ENCODE assay signal across 15 cellular contexts in genomic region chr5:119049824-119050449, GRCh38. TPM values are rescaled to one million over a fixed set of nuclear protein-coding genes. Genes with fewer than 3 reads are reported as not detected.
DNase-seq lines count a peak whose midpoint lies in the region; ATAC-seq and TF ChIP-seq lines count a peak whose summit lies in the region.
"Had no signal": no experiment of that assay in that cellular context is flagged by ENCODE, and none has a peak within 500 bp of the region (broad histone marks: within the 10 kb centered on the region; RNA-seq: fewer than 3 reads in every experiment).

No MANE protein-coding gene starts in this region.

- CTCF ChIA-PET in A673 (lab: Charles Lee) = no interaction called here

- peak overlapping the region; percentile 93 for H2AFZ ChIP-seq in GM23248

- no peaks in the 10 kb centered on the region for H3K27me3 Mint-ChIP-seq in stimulated activated naive B cell treated with anti-CD40 and anti-IgM and Interleukin-4, amounts not matched to agents 10 μg/mL and 1 μg/mL and 100 μg/mL, for 72 hours

- in situ Hi-C loops in GM23248 (cut with MboI) = no loop called here
- in situ Hi-C loops in SK-MEL-5 (cut with HindIII; ENCODE audit: low pct_unique_long_range_greater_than_20kb, low sequenced_read_pairs) = no loop called here

- H3K36me3 ChIP-seq in GM23248 (ENCODE audit: low read depth) (no peaks in the 10 kb centered on the region), A673 (ENCODE audit: insufficient read depth, low read length, poor library complexity, severe bottlenecking) (no peaks in the 10 kb centered on the region), lower lobe of right lung (no peaks in the 10 kb centered on the region)
- H3K36me3 ChIP-seq: prostate gland, uterus had no signal

- ATAC-seq in sciatic nerve (peak; percentile 58), lower lobe of right lung (no peak)
- ATAC-seq in stimulated activated naive B cell treated with anti-CD40 and anti-IgM and Interleukin-4, amounts not matched to agents 10 μg/mL and 1 μg/mL and 100 μg/mL, for 72 hours (replicated peaks) = no peak
- ATAC-seq: left colon had no signal

- POLR2A ChIA-PET in A673 (lab: Charles Lee; ENCODE audit: low non-redundant PET) = no interaction called here

- H3K4me3 Mint-ChIP-seq in stimulated activated naive B cell treated with anti-CD40 and anti-IgM and Interleukin-4, amounts not matched to agents 10 μg/mL and 1 μg/mL and 100 μg/mL, for 72 hours = no peak overlapping the region

- H3K36me3 Mint-ChIP-seq in stimulated activated naive B cell treated with anti-CD40 and anti-IgM and Interleukin-4, amounts not matched to agents 10 μg/mL and 1 μg/mL and 100 μg/mL, for 72 hours = no peaks in the 10 kb centered on the region

- TF ChIP-seq CTCF in fibroblast of pulmonary artery (IDR thresholded peaks at IDR 0.05; ENCODE audit: low read length, missing control alignments) = no peak
- no peak for TF ChIP-seq CTCF in A673 (conservative IDR thresholded peaks at IDR 0.05; ENCODE audit: low read depth, low read length)
- TF ChIP-seq CTCF in lower lobe of right lung (IDR thresholded peaks at IDR 0.05) = no peak

- intact Hi-C loops in sciatic nerve (cut with DNase I) = no loop called here
- intact Hi-C loops in A673 (cut with micrococcal nuclease; ENCODE audit: unreplicated experiment) = no loop called here
- intact Hi-C loops in lower lobe of right lung (cut with DNase I) = no loop called here

- no peaks in the 10 kb centered on the region for H3K9me3 Mint-ChIP-seq in stimulated activated naive B cell treated with anti-CD40 and anti-IgM and Interleukin-4, amounts not matched to agents 10 μg/mL and 1 μg/mL and 100 μg/mL, for 72 hours

- H3K9me2 ChIP-seq in GM23248 (ENCODE audit: insufficient read depth) = no peaks in the 10 kb centered on the region

- H3K27ac ChIP-seq in GM23248 (peak overlapping the region; percentile 62), A673 (ENCODE audit: low read depth, low read length, poor library complexity, severe bottlenecking) (no peak overlapping the region), lower lobe of right lung (no peak overlapping the region)
- H3K27ac ChIP-seq: dorsolateral prefrontal cortex, uterus had no signal

- no peaks in the 10 kb centered on the region for H3K79me2 ChIP-seq in GM23248 (ENCODE audit: insufficient read depth)

- H3K27me3 ChIP-seq in GM23248 (replicated peaks; ENCODE audit: insufficient read depth) = no peaks in the 10 kb centered on the region
- H3K27me3 ChIP-seq in A673 (replicated peaks; ENCODE audit: insufficient read depth, low read depth, low read length, poor library complexity) = no peaks in the 10 kb centered on the region
- no peaks in the 10 kb centered on the region for H3K27me3 ChIP-seq in lower lobe of right lung (ENCODE audit: low read depth)
- H3K27me3 ChIP-seq: dorsolateral prefrontal cortex, uterus had no signal

- no peaks in the 10 kb centered on the region for H3K9me3 ChIP-seq in GM23248 (ENCODE audit: low read depth)
- no peaks in the 10 kb centered on the region for H3K9me3 ChIP-seq in A673 (ENCODE audit: low read depth, low read length, poor library complexity, severe bottlenecking)
- H3K9me3 ChIP-seq in lower lobe of right lung = no peaks in the 10 kb centered on the region
- H3K9me3 ChIP-seq: prostate gland, uterus had no signal

- H3K4me3 ChIP-seq in GM23248 = no peak overlapping the region
- no peak overlapping the region for H3K4me3 ChIP-seq in fibroblast of pulmonary artery (replicated peaks; ENCODE audit: low read depth, low read length)
- no peak overlapping the region for H3K4me3 ChIP-seq in A673 (ENCODE audit: low read depth, low read length, poor library complexity, severe bottlenecking)
- H3K4me3 ChIP-seq in lower lobe of right lung = no peak overlapping the region
- H3K4me3 ChIP-seq: dorsolateral prefrontal cortex, prostate gland, uterus had no signal

- no peak overlapping the region for H3K4me2 ChIP-seq in GM23248 (ENCODE audit: unreplicated experiment)

- H3K4me1 ChIP-seq in GM23248 (ENCODE audit: insufficient read depth) (peaks cover 4% of the 10 kb centered on the region), A673 (ENCODE audit: insufficient read depth, low read length, poor library complexity, severe bottlenecking) (peaks cover 7% of the 10 kb centered on the region), lower lobe of right lung (peaks cover 7% of the 10 kb centered on the region)
- H3K4me1 ChIP-seq: prostate gland, uterus had no signal

- peaks cover 4% of the 10 kb centered on the region; the same call in 1 of the 2 replicates for H3F3A ChIP-seq in GM23248 (ENCODE audit: insufficient read depth)

- H3K4me1 Mint-ChIP-seq in stimulated activated naive B cell treated with anti-CD40 and anti-IgM and Interleukin-4, amounts not matched to agents 10 μg/mL and 1 μg/mL and 100 μg/mL, for 72 hours = peaks cover 0 to 3% of the 10 kb centered on the region in 2 donors

- DNase-seq in GM23248 = peak; percentile 87
- peak; percentile 38 for DNase-seq in SK-MEL-5 (ENCODE audit: low read depth, low spot score)
- peak; percentile 83 for DNase-seq in fibroblast of pulmonary artery (ENCODE audit: low read depth)
- DNase-seq in sciatic nerve (ENCODE audit: low spot score) = no peak
- no peak for DNase-seq in A673 (ENCODE audit: low spot score)
- DNase-seq in stimulated activated naive B cell treated with anti-CD40 and anti-IgM and Interleukin-4, amounts not matched to agents 10 μg/mL and 1 μg/mL and 100 μg/mL, for 72 hours = no peak
- no peak for DNase-seq in lower lobe of right lung
- no peak for DNase-seq in central memory CD4-positive, alpha-beta T cell
- DNase-seq: activated T-cell treated with anti-CD3 and anti-CD28 coated beads, Interleukin-2, amount 50 U/mL, for 1 hour; DMS79 treated with DMSO at 0.1 percent for 48 hours; dorsolateral prefrontal cortex; left colon; NK-92 treated with Interleukin-12 subunit alpha and Interleukin-12 subunit beta, amount 100 ng/mL, for 24 hours; uterus had no signal

- H3K27ac Mint-ChIP-seq in stimulated activated naive B cell treated with anti-CD40 and anti-IgM and Interleukin-4, amounts not matched to agents 10 μg/mL and 1 μg/mL and 100 μg/mL, for 72 hours = no peak overlapping the region

- 47 to 49% methylated on average over 7 of the region's 7 CpGs for WGBS in GM23248 (ENCODE audit: low coverage in 1 of 2, low lambda C conversion rate in 2 of 2, missing lambda C conversion rate in 2 of 2), 2 experiments

- H4K20me1 ChIP-seq in GM23248 (ENCODE audit: insufficient read depth) = no peaks in the 10 kb centered on the region

- H3K9ac ChIP-seq in GM23248 = 0 out of 2 replicates have a peak overlapping the region, but pooled peaks have one; percentile 20

- BruUV-seq in A673 (replicated peaks; lab: Mats Ljungman, UMichigan) = no TSS peak

RNA-seq across cellular contexts. Expression of gene DMXL1, which starts 20.9 kb away (rescaled TPM):
- total RNA-seq in GM23248 (2014; rRNA removed; shearing (Covaris generic)) = 32.4 and 55.0 TPM in 2 replicates
- 9.9 and 12.0 TPM in 2 replicates for polyA plus RNA-seq in GM23248 (2016; fragmentation: Nextera tagmentation; extraction: Ambion mirVana)
- total RNA-seq in SK-MEL-5 (2014; rRNA removed; shearing (Covaris generic)) = 34.3 and 38.9 TPM in 2 replicates
- polyA plus RNA-seq in SK-MEL-5 (2015; cell fraction: cytosol; rRNA removed) = 19.4 and 24.4 TPM in 2 replicates
- 51.2 and 65.0 TPM in 2 replicates for polyA plus RNA-seq in SK-MEL-5 (2015; cell fraction: nucleus; rRNA removed)
- 89.3 TPM for total RNA-seq in sciatic nerve
- 28.4 and 30.9 TPM in 2 replicates for total RNA-seq in A673 (2021)
- total RNA-seq in lower lobe of right lung = 56.4 TPM

Comparison
In these comparisons a context has a peak if more than half of its experiments do, and no peak if none do; other contexts are left out.
1. DNase-seq: peak in GM23248 (single experiment), SK-MEL-5 (single experiment) and fibroblast of pulmonary artery (single experiment); none in sciatic nerve (single experiment), A673 (single experiment), stimulated activated naive B cell treated with anti-CD40 and anti-IgM and Interleukin-4, amounts not matched to agents 10 μg/mL and 1 μg/mL and 100 μg/mL, for 72 hours (single experiment), lower lobe of right lung (single experiment) and central memory CD4-positive, alpha-beta T cell (single experiment).